In the genomic region with DNA sequence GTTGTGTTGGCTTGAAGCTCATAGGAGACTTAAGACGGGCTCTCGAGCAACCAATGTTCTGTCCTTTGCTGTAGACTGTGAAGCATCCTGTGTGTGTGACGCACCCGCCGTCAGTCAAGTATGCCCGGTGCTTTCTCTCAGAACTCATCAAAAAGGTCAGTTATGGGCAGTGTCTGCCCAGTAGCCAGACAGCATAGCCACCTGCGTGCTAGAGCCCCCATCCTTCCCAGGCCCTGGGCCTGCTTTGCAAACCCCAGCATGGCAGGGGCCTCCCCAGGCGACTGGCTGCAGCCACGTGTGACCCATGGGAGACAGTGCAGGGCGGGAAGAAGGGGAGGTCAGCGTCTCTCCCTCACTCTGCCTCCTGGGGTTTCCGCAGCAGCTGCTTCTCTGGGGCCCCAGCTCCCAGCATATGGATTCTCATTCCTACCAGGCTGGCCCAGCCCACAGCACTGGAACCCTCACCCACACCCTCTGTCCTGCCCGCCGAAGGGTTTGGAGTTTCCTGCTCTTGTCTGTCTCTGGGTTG, we compare ENCODE assay signal across 13 cellular contexts. TPM values are rescaled to one million over a fixed set of nuclear protein-coding genes. Genes with fewer than 3 reads are reported as not detected.
"Had no signal": no experiment of that assay in that cellular context is flagged by ENCODE, and none has a peak within 500 bp of the region (broad histone marks: within the 10 kb centered on the region; RNA-seq: fewer than 3 reads in every experiment).

No MANE protein-coding gene starts in this region.

RNA-seq across cellular contexts. Expression of gene ROPN1B, which starts 48.2 kb away (rescaled TPM):
- total RNA-seq: activated B cell treated with CpG ODN at 0.5 μM for 24 hours; activated CD4-positive, alpha-beta memory T cell treated with anti-CD3 and anti-CD28 coated beads for 36 hours; activated CD4-positive, alpha-beta T cell treated with anti-CD3 and anti-CD28 coated beads, Interleukin-2, amount 10 ng/mL, durations not matched to agents 24 days and 14 days; activated CD8-positive, alpha-beta memory T cell treated with anti-CD3 and anti-CD28 coated beads for 36 hours; activated CD8-positive, alpha-beta T cell treated with anti-CD3 and anti-CD28 coated beads for 36 hours; activated naive CD4-positive, alpha-beta T cell treated with anti-CD3 and anti-CD28 coated beads for 36 hours; activated naive CD4-positive, alpha-beta T cell treated with anti-CD3 and anti-CD28 coated beads, Interleukin-2, amount 50 U/mL, for 72 hours; activated naive CD8-positive, alpha-beta T cell treated with anti-CD3 and anti-CD28 coated beads for 36 hours; activated T-cell treated with anti-CD3 and anti-CD28 coated beads, Interleukin-2, amount 50 U/mL, for 4 hours; activated T-cell treated with anti-CD3 and anti-CD28 coated beads, Interleukin-2, amount 50 U/mL, for 72 hours; activated T-helper 1 cell treated with anti-CD3 and anti-CD28 coated beads, Interleukin-12 subunit alpha, Interleukin-12 subunit beta, Interleukin-2, Interleukin-4 antibody, amounts not matched to agents 30 ng/mL and 10 ng/mL and 1 ng/mL, durations not matched to agents 14 hours and 24 hours and 36 hours; activated T-helper 17 cell treated with anti-CD3 and anti-CD28 coated beads, Interleukin-2, amount 50 U/mL, for 72 hours; astrocyte had no signal
